20 cellular contexts compared by ENCODE assay signal in the genomic region with DNA sequence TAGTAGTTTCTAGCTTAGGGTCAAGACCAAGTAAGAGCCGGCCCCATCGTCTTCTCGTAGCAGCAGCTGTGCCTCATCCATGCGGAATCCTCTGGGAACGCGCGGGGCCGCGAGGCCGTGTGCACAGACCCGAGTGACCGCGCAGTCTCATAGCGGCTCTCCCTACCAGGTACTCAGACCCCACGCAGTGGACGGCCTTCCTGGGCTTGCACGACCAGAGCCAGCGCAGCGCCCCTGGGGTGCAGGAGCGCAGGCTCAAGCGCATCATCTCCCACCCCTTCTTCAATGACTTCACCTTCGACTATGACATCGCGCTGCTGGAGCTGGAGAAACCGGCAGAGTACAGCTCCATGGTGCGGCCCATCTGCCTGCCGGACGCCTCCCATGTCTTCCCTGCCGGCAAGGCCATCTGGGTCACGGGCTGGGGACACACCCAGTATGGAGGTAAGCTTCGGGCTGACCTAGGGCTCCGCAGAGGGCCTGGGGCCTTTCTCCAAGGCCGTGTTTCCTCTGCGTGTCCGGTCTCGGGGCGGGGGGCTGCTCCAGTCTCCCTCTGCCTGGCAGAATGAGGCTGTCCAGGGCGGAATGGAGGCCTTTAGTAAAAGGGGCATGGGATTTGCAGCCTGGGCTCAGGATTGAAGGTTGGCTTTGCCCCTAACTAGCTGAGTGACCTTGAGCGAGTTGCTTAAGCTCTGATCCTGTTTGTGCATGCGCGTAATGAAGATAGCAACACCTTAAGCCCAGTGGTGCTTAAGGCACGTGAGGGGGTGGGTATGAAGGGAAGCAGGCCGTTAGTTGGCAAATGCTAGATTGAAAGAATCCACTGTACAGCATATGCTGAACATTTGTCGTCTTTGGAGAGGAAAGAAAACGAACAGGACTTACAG. TPM values are rescaled to one million over a fixed set of nuclear protein-coding genes. Genes with fewer than 3 reads are reported as not detected.
A peak's percentile ranks its signal among the peaks of the same experiment; 100 is the strongest.
DNase-seq lines count a peak whose midpoint lies in the region; ATAC-seq, FAIRE-seq and TF ChIP-seq lines count a peak whose summit lies in the region.
"Had no signal": no experiment of that assay in that cellular context is flagged by ENCODE, and none has a peak within 500 bp of the region (broad histone marks: within the 10 kb centered on the region; RNA-seq: fewer than 3 reads in every experiment).

No MANE protein-coding gene starts in this region.

- no peaks in the 10 kb centered on the region for H3K9me3 Mint-ChIP-seq in immature natural killer cell
- H3K9me3 Mint-ChIP-seq: CD4-positive, CD25-positive, alpha-beta regulatory T cell; stimulated activated effector memory CD8-positive, alpha-beta T cell treated with anti-CD3 and anti-CD28 coated beads, Interleukin-12 subunit alpha, Interleukin-12 subunit beta, amount 100 ng/mL, for 72 hours had no signal

- intact Hi-C loops in HepG2 (cut with micrococcal nuclease; ENCODE audit: unreplicated experiment) (no loop called here), spleen (cut with DNase I; ENCODE audit: low total_unique reads) (no loop called here)

- H2AFZ ChIP-seq in HepG2 (ENCODE audit: low read length), result no peak overlapping the region

- no peak overlapping the region for H3K4me2 ChIP-seq in HepG2 (ENCODE audit: low read depth, low read length)

- H3K9ac ChIP-seq in HepG2 (ENCODE audit: insufficient read depth, low read depth, low read length), result no peak overlapping the region

- H3K27me3 Mint-ChIP-seq in immature natural killer cell (ENCODE audit: low read depth in 3 of 3), result peaks cover 0 to 9% (median 9%) of the 10 kb centered on the region in 3 donors
- H3K27me3 Mint-ChIP-seq: CD4-positive, CD25-positive, alpha-beta regulatory T cell had no signal

- peaks cover 9% of the 10 kb centered on the region for H3K4me1 ChIP-seq in HepG2 (ENCODE audit: insufficient read depth, low read length)
- H3K4me1 ChIP-seq in spleen, result peaks cover 0 to 11% (median 8%) of the 10 kb centered on the region in 6 donors

- no peak overlapping the region for H3K27ac Mint-ChIP-seq in immature natural killer cell
- H3K27ac Mint-ChIP-seq: CD4-positive, CD25-positive, alpha-beta regulatory T cell; stimulated activated effector memory CD8-positive, alpha-beta T cell treated with anti-CD3 and anti-CD28 coated beads, Interleukin-12 subunit alpha, Interleukin-12 subunit beta, amount 100 ng/mL, for 72 hours had no signal

- H3K27me3 ChIP-seq in WERI-Rb-1 (ENCODE audit: insufficient read depth, low read depth, severe bottlenecking) (no peaks in the 10 kb centered on the region), HepG2 (ENCODE audit: control insufficient read depth in 1 of 2, insufficient read depth in 2 of 2, low read length in 2 of 2) (no peaks in the 10 kb centered on the region), spleen (replicated peaks in 1 of 7) (peaks cover 0 to 11% (median 0%) of the 10 kb centered on the region in 7 donors)

- H3K36me3 ChIP-seq in WERI-Rb-1, result no peaks in the 10 kb centered on the region
- no peaks in the 10 kb centered on the region for H3K36me3 ChIP-seq in HepG2 (replicated peaks in 1 of 2; ENCODE audit: control insufficient read depth in 1 of 2, insufficient read depth in 2 of 2, low read length in 2 of 2)
- peaks cover 0 to 23% (median 0%) of the 10 kb centered on the region in 6 donors for H3K36me3 ChIP-seq in spleen

- TF ChIP-seq RAD21 in HepG2 (CRISPR knock-in tag; IDR thresholded peaks at IDR 0.05), result no peak

- no peak overlapping the region for H3K4me3 Mint-ChIP-seq in immature natural killer cell
- H3K4me3 Mint-ChIP-seq: stimulated activated effector memory CD8-positive, alpha-beta T cell treated with anti-CD3 and anti-CD28 coated beads, Interleukin-12 subunit alpha, Interleukin-12 subunit beta, amount 100 ng/mL, for 72 hours had no signal

- DNase-seq in G401 (ENCODE audit: low spot score) (peak; percentile 68), WERI-Rb-1 (peak; percentile 31), HepG2 (ENCODE audit: low spot score) (no peak), spleen (peak; percentile 77), NCI-H1930 (lab: John Stamatoyannopoulos, UW) (no peak), hepatic stellate cell (ENCODE audit: low spot score) (no peak), immature natural killer cell (no peak)
- DNase-seq: activated CD4-positive, alpha-beta T cell treated with anti-CD3 and anti-CD28 coated beads for 1 hour; activated naive CD4-positive, alpha-beta T cell treated with anti-CD3 and anti-CD28 coated beads, Interleukin-2, amount 50 U/mL, for 16 hours; CD4-positive, CD25-positive, alpha-beta regulatory T cell; cortex of kidney; EL; NCI-H1105 treated with DMSO at 0.1 percent for 48 hours; NCI-H2081; OCI-M1; small intestine had no signal

- TF ChIP-seq EP300 in HepG2 (IDR thresholded peaks at IDR 0.05; ENCODE audit: low read depth in 2 of 2, low read length in 2 of 2), result no peak
- no peak for TF ChIP-seq EP300 in HepG2 (CRISPR knock-in tag; IDR thresholded peaks at IDR 0.05; ENCODE audit: borderline replicate concordance)

- TF ChIP-seq POLR2A in HepG2 (IDR thresholded peaks at IDR 0.05; ENCODE audit: insufficient read depth in 1 of 2, low read depth in 2 of 2, low read length in 2 of 2) (no peak), spleen (IDR thresholded peaks at IDR 0.05) (no peak)

- POLR2A ChIA-PET in HepG2 (lab: Yijun Ruan, JAX), result no interaction called here

- no TSS peak for BruUV-seq in HepG2 (replicated peaks; lab: Mats Ljungman, UMichigan)

- H4K20me1 ChIP-seq in HepG2 (ENCODE audit: insufficient read depth, low read length), result no peaks in the 10 kb centered on the region

- H3K4me3 ChIP-seq in WERI-Rb-1 (ENCODE audit: low read depth, low read length), result no peak overlapping the region
- no peak overlapping the region for H3K4me3 ChIP-seq in HepG2 (replicated peaks in 1 of 3; ENCODE audit: insufficient read depth in 1 of 3, low read depth in 2 of 3, low read length in 3 of 3)
- H3K4me3 ChIP-seq in spleen, result no peak overlapping the region

- WGBS in HepG2 (ENCODE audit: low lambda C conversion rate), result 86% methylated on average over 40 of the region's 45 CpGs
- WGBS in spleen, 5 donors, result 88 to 94% (median 90%) methylated on average over 44 to 45 of the region's 45 CpGs

- H3K4me1 Mint-ChIP-seq in immature natural killer cell, result peaks cover 0 to 5% of the 10 kb centered on the region in 2 donors
- H3K4me1 Mint-ChIP-seq: CD4-positive, CD25-positive, alpha-beta regulatory T cell; stimulated activated effector memory CD8-positive, alpha-beta T cell treated with anti-CD3 and anti-CD28 coated beads, Interleukin-12 subunit alpha, Interleukin-12 subunit beta, amount 100 ng/mL, for 72 hours had no signal

- no peaks in the 10 kb centered on the region for H3K79me2 ChIP-seq in HepG2 (ENCODE audit: insufficient read depth, low read length)

- ATAC-seq in HepG2 (no peak), HG02798 (IDR thresholded peaks at IDR 0.05; ENCODE audit: poor library complexity, unreplicated experiment) (no peak)
- ATAC-seq: Right ventricle myocardium inferior; stimulated activated effector memory CD8-positive, alpha-beta T cell treated with anti-CD3 and anti-CD28 coated beads, Interleukin-12 subunit alpha, Interleukin-12 subunit beta, amount 100 ng/mL, for 72 hours had no signal

- CTCF ChIA-PET in HepG2 (lab: Yijun Ruan, JAX; ENCODE audit: low intra/inter-chr PET ratio, low total read pairs), result no interaction called here

- TF ChIP-seq CTCF in WERI-Rb-1 (IDR thresholded peaks at IDR 0.05; ENCODE audit: low read depth, low read length) (no peak), HepG2 (CRISPR knock-in tag; IDR thresholded peaks at IDR 0.05) (no peak), spleen (IDR thresholded peaks at IDR 0.05 in 8 of 11, conservative IDR thresholded peaks at IDR 0.05 in 3 of 11) (no peak)

- no peaks in the 10 kb centered on the region for H3K36me3 Mint-ChIP-seq in immature natural killer cell
- H3K36me3 Mint-ChIP-seq: CD4-positive, CD25-positive, alpha-beta regulatory T cell; stimulated activated effector memory CD8-positive, alpha-beta T cell treated with anti-CD3 and anti-CD28 coated beads, Interleukin-12 subunit alpha, Interleukin-12 subunit beta, amount 100 ng/mL, for 72 hours had no signal

- H3K27ac ChIP-seq in WERI-Rb-1, result no peak overlapping the region
- H3K27ac ChIP-seq in HepG2 (ENCODE audit: extremely low read length, insufficient read depth, low read length), result no peak overlapping the region
- no peak overlapping the region for H3K27ac ChIP-seq in spleen

- in situ Hi-C loops in G401 (cut with HindIII; ENCODE audit: low sequenced_read_pairs) (no loop called here), HepG2 (cut with HindIII; ENCODE audit: extremely low pct_ligation_motif_present, low pct_unique_long_range_greater_than_20kb) (loop anchor here (25.0 kb wide), 1 partner anchor 679 kb away; no protein-coding TSS in a partner anchor)

- no peak for FAIRE-seq in HepG2 (lab: Jason Lieb, UNC)
- FAIRE-seq: bronchial epithelial cell, small intestine had no signal

- H3K9me3 ChIP-seq in WERI-Rb-1 (ENCODE audit: severe bottlenecking), result no peaks in the 10 kb centered on the region
- no peaks in the 10 kb centered on the region for H3K9me3 ChIP-seq in HepG2 (ENCODE audit: low read length)
- no peaks in the 10 kb centered on the region for H3K9me3 ChIP-seq in spleen

RNA-seq across cellular contexts. Expression of gene ST14, which starts 48.9 kb away (rescaled TPM):
- total RNA-seq in G401 (2014; rRNA removed; shearing (Covaris generic)), result not detected in 2 replicates
- total RNA-seq in HepG2 (2016; rRNA removed; fragmentation: Illumina TruSeq; extraction: Trizol) (0.69 and 1.4 TPM in 2 replicates), spleen (10 to 100 TPM in 6 of 7 donors, 1 to 10 TPM in 1; 7.1 to 20.2 (median 12.5) TPM)
- 0.26 and 0.30 TPM in 2 replicates for total RNA-seq in HepG2 (2016; cell fraction: cytosol; rRNA removed; fragmentation: Illumina TruSeq; extraction: Trizol; ENCODE audit: low read depth)
- 0.55 and 1.3 TPM in 2 replicates for total RNA-seq in HepG2 (2016; cell fraction: insoluble cytoplasmic fraction; rRNA removed; fragmentation: Illumina TruSeq; extraction: Trizol)
- total RNA-seq in HepG2 (2016; cell fraction: membrane; rRNA removed; fragmentation: Illumina TruSeq; extraction: Trizol), result 0.65 and 0.72 TPM in 2 replicates
- total RNA-seq in HepG2 (2016; cell fraction: nucleus; rRNA removed; fragmentation: Illumina TruSeq; extraction: Trizol), result 0.94 and 0.99 TPM in 2 replicates
- polyA plus RNA-seq in HepG2 (2011; rRNA removed) (0.88 and 1.1 TPM in 2 replicates), spleen (10 to 100 TPM; 10.7 to 25.9 (median 12.5) TPM), immature natural killer cell (1 to 10 TPM in 2 of 3 donors, under 1 TPM in 1; 0.54 to 3.6 (median 2.8) TPM)
- polyA plus RNA-seq in HepG2 (2011; cell fraction: cytosol; rRNA removed), result 0.90 and 1.3 TPM in 2 replicates
- polyA plus RNA-seq in HepG2 (2011; cell fraction: nucleus; rRNA removed), result 2.7 and 3.0 TPM in 2 replicates
- 0.76 and 1.3 TPM in 2 replicates for polyA plus RNA-seq in HepG2 (2012)
- 0.14 and 0.15 TPM in 2 replicates for polyA plus RNA-seq in HepG2 (2016; cell fraction: cytosol; fragmentation: Illumina TruSeq; extraction: Trizol; ENCODE audit: low read depth)
- polyA plus RNA-seq in HepG2 (2016; cell fraction: insoluble cytoplasmic fraction; fragmentation: Illumina TruSeq; extraction: Trizol; ENCODE audit: low read depth), result 0.84 and 1.1 TPM in 2 replicates
- 0.31 and 0.55 TPM in 2 replicates for polyA plus RNA-seq in HepG2 (2016; cell fraction: membrane; fragmentation: Illumina TruSeq; extraction: Trizol; ENCODE audit: low read depth)
- polyA plus RNA-seq in HepG2 (2016; cell fraction: nucleus; fragmentation: Illumina TruSeq; extraction: Trizol; ENCODE audit: insufficient read depth, low read depth), result 2.0 and 2.6 TPM in 2 replicates
- polyA minus RNA-seq in HepG2 (2011; rRNA and poly(A)+ RNA removed; ENCODE audit: low replicate concordance), result 2.0 and 3.1 TPM in 2 replicates
- 0.62 and 0.79 TPM in 2 replicates for polyA minus RNA-seq in HepG2 (2011; cell fraction: cytosol; rRNA and poly(A)+ RNA removed)
- polyA minus RNA-seq in HepG2 (2011; cell fraction: nucleus; rRNA and poly(A)+ RNA removed), result 0.64 and 0.87 TPM in 2 replicates
- total RNA-seq: CD4-positive, CD25-positive, alpha-beta regulatory T cell had no signal

Comparison
In these comparisons a context has a peak if more than half of its experiments do, and no peak if none do; other contexts are left out.
1. DNase-seq: peak in G401 (single experiment), WERI-Rb-1 (single experiment) and spleen (single experiment); none in HepG2 (single experiment), NCI-H1930 (0 of 2), hepatic stellate cell (single experiment) and immature natural killer cell (0 of 3).